In genomic region chr18:69999671-70000070, GRCh38 we compare ENCODE assay signal across 22 cellular contexts. TPM values are rescaled to one million over a fixed set of nuclear protein-coding genes. Genes with fewer than 3 reads are reported as not detected.
DNase-seq lines count a peak whose midpoint lies in the region; FAIRE-seq and TF ChIP-seq lines count a peak whose summit lies in the region.
"Had no signal": no experiment of that assay in that cellular context is flagged by ENCODE, and none has a peak within 500 bp of the region (broad histone marks: within the 10 kb centered on the region; RNA-seq: fewer than 3 reads in every experiment).

No MANE protein-coding gene starts in this region.

- no peaks in the 10 kb centered on the region for H3K27me3 Mint-ChIP-seq in astrocyte (ENCODE audit: low read depth, unreplicated experiment)
- H3K27me3 Mint-ChIP-seq: CD4-positive, alpha-beta memory T cell had no signal

- no peak for TF ChIP-seq EP300 in tibial nerve (IDR thresholded peaks at IDR 0.05)

- H3K4me1 Mint-ChIP-seq in astrocyte (ENCODE audit: low read depth, unreplicated experiment): peaks cover 11% of the 10 kb centered on the region

- H3K9me3 Mint-ChIP-seq in astrocyte (ENCODE audit: unreplicated experiment): no peaks in the 10 kb centered on the region
- H3K9me3 Mint-ChIP-seq: CD4-positive, alpha-beta memory T cell; HFFc6 had no signal

- H3K9ac ChIP-seq in astrocyte (ENCODE audit: low read length): no peak overlapping the region
- H3K9ac ChIP-seq: GM23248 had no signal

- in situ Hi-C loops in G401 (cut with HindIII; ENCODE audit: low sequenced_read_pairs): no loop called here
- in situ Hi-C loops in astrocyte of the spinal cord (cut with HindIII; ENCODE audit: low sequenced_read_pairs): no loop called here

- H4K20me1 ChIP-seq in astrocyte (ENCODE audit: insufficient read depth, low read length): no peaks in the 10 kb centered on the region

- H3K4me2 ChIP-seq in astrocyte (ENCODE audit: low read length): no peak overlapping the region
- H3K4me2 ChIP-seq: A549 had no signal

- no peak for FAIRE-seq in astrocyte (lab: Jason Lieb, UNC)
- FAIRE-seq: A549, G401.6, GM12892 had no signal

- no peak overlapping the region for H3K4me3 Mint-ChIP-seq in astrocyte (ENCODE audit: unreplicated experiment)
- H3K4me3 Mint-ChIP-seq: CD4-positive, alpha-beta memory T cell; HFFc6 had no signal

- H3K4me3 ChIP-seq in astrocyte (ENCODE audit: insufficient read depth, low read depth, low read length) (no peak overlapping the region), astrocyte of the spinal cord (ENCODE audit: low read depth, low read length) (no peak overlapping the region), choroid plexus epithelial cell (ENCODE audit: low read depth, low read length) (no peak overlapping the region), tibial nerve (no peak overlapping the region)
- H3K4me3 ChIP-seq: A549, GM23248, HAP-1 had no signal

- H3K36me3 Mint-ChIP-seq in astrocyte (ENCODE audit: low read depth, unreplicated experiment): no peaks in the 10 kb centered on the region

- no peak overlapping the region for H2AFZ ChIP-seq in astrocyte (ENCODE audit: low read depth, low read length)
- H2AFZ ChIP-seq: GM23248 had no signal

- TF ChIP-seq POLR2A in tibial nerve (IDR thresholded peaks at IDR 0.05): no peak

- H3K4me1 ChIP-seq in astrocyte (ENCODE audit: insufficient read depth, low read length) (no peaks in the 10 kb centered on the region), tibial nerve (peaks cover 0 to 3% (median 0%) of the 10 kb centered on the region in 4 donors)
- H3K4me1 ChIP-seq: HAP-1 had no signal

- 67 to 76% methylated on average over 8 of the region's 8 CpGs for WGBS in tibial nerve, 2 donors

- H3K9me3 ChIP-seq in astrocyte (ENCODE audit: insufficient read depth, low read depth, low read length) (no peaks in the 10 kb centered on the region), tibial nerve (no peaks in the 10 kb centered on the region)
- H3K9me3 ChIP-seq: A549, HAP-1 had no signal

- DNase-seq in G401 (ENCODE audit: low spot score): peak; percentile 32
- peak; percentile 2 for DNase-seq in astrocyte (ENCODE audit: low read depth)
- peak; percentile 54 for DNase-seq in astrocyte of the spinal cord (ENCODE audit: low read depth, low spot score)
- DNase-seq in choroid plexus epithelial cell (ENCODE audit: low read depth): peak; percentile 21
- no peak for DNase-seq in SHP77 treated with DMSO at 0.1 percent for 48 hours (lab: John Stamatoyannopoulos, UW)
- DNase-seq in Ammon's horn (ENCODE audit: low spot score): no peak
- DNase-seq in tibial nerve (ENCODE audit: low spot score in 2 of 2): no peak
- no peak for DNase-seq in germinal center (ENCODE audit: low spot score)
- DNase-seq: 8988T; ACHN; AML-193; Calu3; CD4-positive, alpha-beta memory T cell; COR-L47; DMS53; DMS79 treated with DMSO at 0.1 percent for 48 hours; GM23248; HFFc6 had no signal

- no peaks in the 10 kb centered on the region for H3K27me3 ChIP-seq in astrocyte (ENCODE audit: insufficient read depth, low read length)
- no peaks in the 10 kb centered on the region for H3K27me3 ChIP-seq in tibial nerve

- H3K79me2 ChIP-seq in astrocyte (ENCODE audit: insufficient read depth, low read length): no peaks in the 10 kb centered on the region

- TF ChIP-seq CTCF in astrocyte (IDR thresholded peaks at IDR 0.05; ENCODE audit: insufficient read depth, low read depth, low read length) (no peak), astrocyte of the spinal cord (IDR thresholded peaks at IDR 0.05; ENCODE audit: low read depth, low read length) (no peak), choroid plexus epithelial cell (conservative IDR thresholded peaks at IDR 0.05; ENCODE audit: low read depth, low read length) (no peak), tibial nerve (IDR thresholded peaks at IDR 0.05) (no peak)

- H3K36me3 ChIP-seq in astrocyte (ENCODE audit: insufficient read depth, low read length) (no peaks in the 10 kb centered on the region), tibial nerve (peaks cover 0 to 40% (median 0%) of the 10 kb centered on the region in 3 donors)
- H3K36me3 ChIP-seq: HAP-1 had no signal

- H3K27ac ChIP-seq in astrocyte (ENCODE audit: low read depth, low read length) (no peak overlapping the region), tibial nerve (no peak overlapping the region)
- H3K27ac ChIP-seq: A549, GM23248 had no signal

- H3K27ac Mint-ChIP-seq in astrocyte (ENCODE audit: unreplicated experiment): no peak overlapping the region
- H3K27ac Mint-ChIP-seq: CD4-positive, alpha-beta memory T cell; HFFc6 had no signal

RNA-seq across cellular contexts. Expression of gene CD226, which starts 52.0 kb away (rescaled TPM):
- total RNA-seq in G401 (2014; rRNA removed; shearing (Covaris generic)): 0.07 and 0.31 TPM in 2 replicates
- 0.07 and 0.12 TPM in 2 replicates for total RNA-seq in astrocyte
- 1 to 10 TPM in 1 of 4 donors, under 1 TPM in 3; 0.39 to 1.1 (median 0.72) TPM for total RNA-seq in tibial nerve

Comparison
In these comparisons a context has a peak if more than half of its experiments do, and no peak if none do; other contexts are left out.
1. DNase-seq: peak in G401 (single experiment), astrocyte (single experiment), astrocyte of the spinal cord (single experiment) and choroid plexus epithelial cell (single experiment); none in SHP77 treated with DMSO at 0.1 percent for 48 hours (single experiment), Ammon's horn (single experiment), tibial nerve (0 of 2) and germinal center (single experiment).